Comparison of ENCODE assay signal across 28 cellular contexts in the genomic region with DNA sequence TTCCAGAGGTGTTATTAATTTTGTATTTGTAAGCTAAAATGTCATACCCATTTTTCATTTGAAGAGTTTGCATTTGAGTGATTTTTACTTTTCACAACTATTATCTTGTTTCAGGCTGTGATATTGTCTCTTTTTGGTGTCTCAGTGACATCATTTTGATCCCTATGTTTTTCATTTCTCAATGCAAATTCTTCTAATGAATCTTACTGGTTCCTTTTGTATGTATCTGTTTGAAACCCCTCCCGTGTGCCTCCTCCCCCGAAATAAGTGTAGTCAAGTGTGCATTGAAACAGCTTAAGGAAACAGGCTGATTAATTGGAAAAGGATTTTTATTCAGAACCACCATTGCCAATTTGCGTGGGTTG.
DNase-seq lines count a peak whose midpoint lies in the region; ATAC-seq and TF ChIP-seq lines count a peak whose summit lies in the region.
"Had no signal": no experiment of that assay in that cellular context is flagged by ENCODE, and none has a peak within 500 bp of the region (broad histone marks: within the 10 kb centered on the region; RNA-seq: fewer than 3 reads in every experiment).

No MANE protein-coding gene starts in this region.

- no peaks in the 10 kb centered on the region for H3K27me3 Mint-ChIP-seq in activated CD4-positive, alpha-beta memory T cell treated with anti-CD3 and anti-CD28 coated beads for 36 hours
- H3K27me3 Mint-ChIP-seq in activated CD4-positive, alpha-beta memory T cell treated with anti-CD3 and anti-CD28 coated beads, Interleukin-2, amount 10 ng/mL, durations not matched to agents 7 days and 5 days = no peaks in the 10 kb centered on the region
- no peaks in the 10 kb centered on the region for H3K27me3 Mint-ChIP-seq in CD4-positive, alpha-beta memory T cell
- no peaks in the 10 kb centered on the region for H3K27me3 Mint-ChIP-seq in activated B cell treated with CpG ODN at 0.5 μM for 24 hours
- H3K27me3 Mint-ChIP-seq: activated CD4-positive, alpha-beta T cell treated with anti-CD3 and anti-CD28 coated beads, Interleukin-2, amount 10 ng/mL, durations not matched to agents 7 days and 5 days had no signal

- H3K36me3 Mint-ChIP-seq in activated CD4-positive, alpha-beta memory T cell treated with anti-CD3 and anti-CD28 coated beads for 36 hours = peaks cover 22% of the 10 kb centered on the region
- H3K36me3 Mint-ChIP-seq in activated CD4-positive, alpha-beta memory T cell treated with anti-CD3 and anti-CD28 coated beads, Interleukin-2, amount 10 ng/mL, durations not matched to agents 7 days and 5 days (ENCODE audit: low read depth) = peaks cover 46% of the 10 kb centered on the region
- peaks cover 44 to 80% of the 10 kb centered on the region in 2 donors for H3K36me3 Mint-ChIP-seq in CD4-positive, alpha-beta memory T cell
- peaks cover 64% of the 10 kb centered on the region for H3K36me3 Mint-ChIP-seq in activated B cell treated with CpG ODN at 0.5 μM for 24 hours (ENCODE audit: low read depth)
- H3K36me3 Mint-ChIP-seq: natural killer cell had no signal

- POLR2A ChIA-PET in activated CD4-positive, alpha-beta memory T cell treated with anti-CD3 and anti-CD28 coated beads for 36 hours (lab: Charles Lee) = interaction anchor here (0.9 to 1.3 kb wide), 3 partner anchors 12 to 136 kb away, joined by 4 to 5 read pairs (median 4); no protein-coding TSS in a partner anchor
- POLR2A ChIA-PET in activated CD4-positive, alpha-beta memory T cell treated with anti-CD3 and anti-CD28 coated beads, Interleukin-2, amount 10 ng/mL, durations not matched to agents 7 days and 5 days (lab: Charles Lee) = interaction anchor here (1.6 kb wide), 1 partner anchor 90 kb away, joined by 3 read pairs; a partner anchor contains a TSS
- POLR2A ChIA-PET in CD4-positive, alpha-beta memory T cell (lab: Charles Lee; ENCODE audit: partially characterized antibody) = no interaction called here
- POLR2A ChIA-PET in activated B cell treated with CpG ODN at 0.5 μM for 24 hours (lab: Charles Lee) = interaction anchor here (1.1 kb wide), 1 partner anchor 90 kb away, joined by 3 read pairs; a partner anchor contains a TSS

- H3K36me3 ChIP-seq in CD4-positive, alpha-beta memory T cell (ENCODE audit: insufficient read depth, low read length) = peaks cover 53% of the 10 kb centered on the region
- peaks cover 0 to 54% (median 12%) of the 10 kb centered on the region in 3 donors for H3K36me3 ChIP-seq in esophagus squamous epithelium

- H3K4me3 ChIP-seq in CD4-positive, alpha-beta memory T cell (ENCODE audit: low read length in 2 of 2) = no peak overlapping the region
- H3K4me3 ChIP-seq in fibroblast of mammary gland (ENCODE audit: control insufficient read depth, low read depth, low read length) = no peak overlapping the region
- H3K4me3 ChIP-seq in esophagus squamous epithelium = no peak overlapping the region
- H3K4me3 ChIP-seq: BLaER1, HAP-1, K562, MG63, psoas muscle, sigmoid colon, SJCRH30, tibial artery had no signal

- H3K9me3 ChIP-seq in CD4-positive, alpha-beta memory T cell (ENCODE audit: control insufficient read depth in 1 of 2, low read length in 2 of 2) = no peaks in the 10 kb centered on the region
- no peaks in the 10 kb centered on the region for H3K9me3 ChIP-seq in esophagus squamous epithelium
- H3K9me3 ChIP-seq: BLaER1, HAP-1, MG63, psoas muscle, sigmoid colon, SJCRH30, tibial artery had no signal

- WGBS in esophagus squamous epithelium, 2 donors = 23 to 44% methylated on average over 3 of the region's 3 CpGs

- peak overlapping the region; percentile 48 for H3K27ac Mint-ChIP-seq in activated CD4-positive, alpha-beta memory T cell treated with anti-CD3 and anti-CD28 coated beads for 36 hours
- H3K27ac Mint-ChIP-seq in activated CD4-positive, alpha-beta memory T cell treated with anti-CD3 and anti-CD28 coated beads, Interleukin-2, amount 10 ng/mL, durations not matched to agents 7 days and 5 days = no peak overlapping the region
- peak overlapping the region in 4 of 7 donors; percentile 44 to 66 (median 56) for H3K27ac Mint-ChIP-seq in CD4-positive, alpha-beta memory T cell
- peak overlapping the region; percentile 84 for H3K27ac Mint-ChIP-seq in activated B cell treated with CpG ODN at 0.5 μM for 24 hours
- H3K27ac Mint-ChIP-seq: mesothelial cell of epicardium had no signal

- H3K4me3 Mint-ChIP-seq in activated CD4-positive, alpha-beta memory T cell treated with anti-CD3 and anti-CD28 coated beads for 36 hours = no peak overlapping the region
- H3K4me3 Mint-ChIP-seq in activated CD4-positive, alpha-beta memory T cell treated with anti-CD3 and anti-CD28 coated beads, Interleukin-2, amount 10 ng/mL, durations not matched to agents 7 days and 5 days = no peak overlapping the region
- H3K4me3 Mint-ChIP-seq in CD4-positive, alpha-beta memory T cell = no peak overlapping the region
- no peak overlapping the region for H3K4me3 Mint-ChIP-seq in activated B cell treated with CpG ODN at 0.5 μM for 24 hours
- H3K4me3 Mint-ChIP-seq: activated CD4-positive, alpha-beta T cell treated with anti-CD3 and anti-CD28 coated beads, Interleukin-2, amount 10 ng/mL, durations not matched to agents 7 days and 5 days; mesothelial cell of epicardium; natural killer cell had no signal

- no peak for ATAC-seq in activated B cell treated with CpG ODN at 0.5 μM for 24 hours (ENCODE audit: low read depth)
- ATAC-seq: K562 had no signal

- intact Hi-C loops in activated CD4-positive, alpha-beta memory T cell treated with anti-CD3 and anti-CD28 coated beads for 36 hours (cut with micrococcal nuclease) = loop anchor here (1.0 to 10.0 kb wide), 4 partner anchors 12 to 260 kb away; no protein-coding TSS in a partner anchor
- intact Hi-C loops in CD4-positive, alpha-beta memory T cell (cut with micrococcal nuclease) = no loop called here
- intact Hi-C loops in activated B cell treated with CpG ODN at 0.5 μM for 24 hours (cut with micrococcal nuclease) = no loop called here
- intact Hi-C loops in esophagus squamous epithelium (cut with DNase I) = loop anchor here (10.0 kb wide), 1 partner anchor 140 kb away; no protein-coding TSS in a partner anchor

- H3K27ac ChIP-seq in CD4-positive, alpha-beta memory T cell (ENCODE audit: low read depth, low read length) = no peak overlapping the region
- no peak overlapping the region for H3K27ac ChIP-seq in esophagus squamous epithelium
- H3K27ac ChIP-seq: BLaER1, epithelial cell of prostate, psoas muscle, sigmoid colon, SJCRH30, tibial artery had no signal

- H3K4me1 Mint-ChIP-seq in activated CD4-positive, alpha-beta memory T cell treated with anti-CD3 and anti-CD28 coated beads for 36 hours (ENCODE audit: low read depth) = peaks cover 53% of the 10 kb centered on the region
- H3K4me1 Mint-ChIP-seq in activated CD4-positive, alpha-beta memory T cell treated with anti-CD3 and anti-CD28 coated beads, Interleukin-2, amount 10 ng/mL, durations not matched to agents 7 days and 5 days = peaks cover 28% of the 10 kb centered on the region
- H3K4me1 Mint-ChIP-seq in CD4-positive, alpha-beta memory T cell = peaks cover 43 to 80% (median 60%) of the 10 kb centered on the region in 4 donors
- H3K4me1 Mint-ChIP-seq in activated B cell treated with CpG ODN at 0.5 μM for 24 hours = peaks cover 74% of the 10 kb centered on the region

- peak; percentile 41 for DNase-seq in activated CD4-positive, alpha-beta memory T cell treated with anti-CD3 and anti-CD28 coated beads for 36 hours
- DNase-seq in activated CD4-positive, alpha-beta memory T cell treated with anti-CD3 and anti-CD28 coated beads, Interleukin-2, amount 10 ng/mL, durations not matched to agents 7 days and 5 days = no peak
- DNase-seq in CD4-positive, alpha-beta memory T cell = no peak
- no peak for DNase-seq in activated B cell treated with CpG ODN at 0.5 μM for 24 hours
- DNase-seq in fibroblast of mammary gland (ENCODE audit: low read depth) = peak; percentile 39
- DNase-seq in esophagus squamous epithelium (lab: John Stamatoyannopoulos, UW) = no peak
- DNase-seq in HuH-7 (ENCODE audit: low spot score) = no peak
- DNase-seq in stimulated activated naive CD4-positive, alpha-beta T cell (lab: John Stamatoyannopoulos, UW) = no peak
- DNase-seq: activated CD4-positive, alpha-beta T cell treated with anti-CD3 and anti-CD28 coated beads, Interleukin-2, amount 10 ng/mL, durations not matched to agents 7 days and 5 days; activated effector memory CD4-positive, alpha-beta T cell treated with anti-CD3 and anti-CD28 coated beads, Interleukin-2, amount 50 U/mL, for 16 hours; amniotic stem cell; DMS79 treated with DMSO at 0.1 percent for 48 hours; effector CD4-positive, alpha-beta T cell; MG63; natural killer cell; NCI-H2029 treated with DMSO at 0.1 percent for 48 hours; NCI-H226; NCI-H774; occipital lobe; psoas muscle; sigmoid colon; SJCRH30; tibial artery had no signal

- CTCF ChIA-PET in activated CD4-positive, alpha-beta memory T cell treated with anti-CD3 and anti-CD28 coated beads for 36 hours (lab: Charles Lee) = interaction anchor here (1.1 to 6.1 kb wide), 5 partner anchors 12 to 136 kb away, joined by 4 to 58 read pairs (median 7); a partner anchor contains a TSS
- CTCF ChIA-PET in activated CD4-positive, alpha-beta memory T cell treated with anti-CD3 and anti-CD28 coated beads, Interleukin-2, amount 10 ng/mL, durations not matched to agents 7 days and 5 days (lab: Charles Lee) = interaction anchor here (1.5 to 2.0 kb wide), 2 partner anchors 33 to 90 kb away, joined by 4 to 6 read pairs; a partner anchor contains a TSS
- CTCF ChIA-PET in CD4-positive, alpha-beta memory T cell (lab: Charles Lee; ENCODE audit: partially characterized antibody) = interaction anchor here (0.7 to 2.9 kb wide), 3 partner anchors 33 to 137 kb away, joined by 3 to 27 read pairs (median 5); no protein-coding TSS in a partner anchor
- CTCF ChIA-PET in activated B cell treated with CpG ODN at 0.5 μM for 24 hours (lab: Charles Lee) = interaction anchor here (12.6 kb wide), 1 partner anchor 136 kb away, joined by 123 read pairs; no protein-coding TSS in a partner anchor

- TF ChIP-seq CTCF in activated B cell treated with CpG ODN at 0.5 μM for 24 hours (IDR thresholded peaks at IDR 0.05) (no peak), fibroblast of mammary gland (conservative IDR thresholded peaks at IDR 0.05; ENCODE audit: control insufficient read depth, insufficient read depth, low read depth, low read length) (no peak), esophagus squamous epithelium (IDR thresholded peaks at IDR 0.05) (no peak)

- TF ChIP-seq POLR2A in esophagus squamous epithelium (IDR thresholded peaks at IDR 0.05) = no peak

- no peaks in the 10 kb centered on the region for H3K9me3 Mint-ChIP-seq in activated CD4-positive, alpha-beta memory T cell treated with anti-CD3 and anti-CD28 coated beads for 36 hours
- no peaks in the 10 kb centered on the region for H3K9me3 Mint-ChIP-seq in activated CD4-positive, alpha-beta memory T cell treated with anti-CD3 and anti-CD28 coated beads, Interleukin-2, amount 10 ng/mL, durations not matched to agents 7 days and 5 days
- no peaks in the 10 kb centered on the region for H3K9me3 Mint-ChIP-seq in CD4-positive, alpha-beta memory T cell
- H3K9me3 Mint-ChIP-seq in activated B cell treated with CpG ODN at 0.5 μM for 24 hours = no peaks in the 10 kb centered on the region
- H3K9me3 Mint-ChIP-seq: activated CD4-positive, alpha-beta T cell treated with anti-CD3 and anti-CD28 coated beads, Interleukin-2, amount 10 ng/mL, durations not matched to agents 7 days and 5 days; mesothelial cell of epicardium; natural killer cell had no signal

- H3K4me1 ChIP-seq in CD4-positive, alpha-beta memory T cell (ENCODE audit: insufficient read depth, low read length) = peaks cover 19% of the 10 kb centered on the region
- peaks cover 0 to 38% (median 5%) of the 10 kb centered on the region in 3 donors for H3K4me1 ChIP-seq in esophagus squamous epithelium
- H3K4me1 ChIP-seq: HAP-1, SJCRH30 had no signal

- H3K27me3 ChIP-seq in CD4-positive, alpha-beta memory T cell (ENCODE audit: insufficient read depth, low read length) = no peaks in the 10 kb centered on the region
- no peaks in the 10 kb centered on the region for H3K27me3 ChIP-seq in esophagus squamous epithelium
- H3K27me3 ChIP-seq: BLaER1, MG63, sigmoid colon, SJCRH30, tibial artery had no signal

Comparison
In these comparisons a context has a peak if more than half of its experiments do, and no peak if none do; other contexts are left out.
1. DNase-seq: peak in activated CD4-positive, alpha-beta memory T cell treated with anti-CD3 and anti-CD28 coated beads for 36 hours (single experiment) and fibroblast of mammary gland (single experiment); none in activated CD4-positive, alpha-beta memory T cell treated with anti-CD3 and anti-CD28 coated beads, Interleukin-2, amount 10 ng/mL, durations not matched to agents 7 days and 5 days (single experiment), CD4-positive, alpha-beta memory T cell (0 of 5), activated B cell treated with CpG ODN at 0.5 μM for 24 hours (single experiment), esophagus squamous epithelium (single experiment), HuH-7 (single experiment) and stimulated activated naive CD4-positive, alpha-beta T cell (0 of 6).
2. intact Hi-C loops: an anchor here in activated CD4-positive, alpha-beta memory T cell treated with anti-CD3 and anti-CD28 coated beads for 36 hours (1.0 to 10.0 kb wide) and esophagus squamous epithelium (10.0 kb wide); none called in CD4-positive, alpha-beta memory T cell and activated B cell treated with CpG ODN at 0.5 μM for 24 hours.